ENCODE assay signal across 8 cellular contexts in the genomic region with DNA sequence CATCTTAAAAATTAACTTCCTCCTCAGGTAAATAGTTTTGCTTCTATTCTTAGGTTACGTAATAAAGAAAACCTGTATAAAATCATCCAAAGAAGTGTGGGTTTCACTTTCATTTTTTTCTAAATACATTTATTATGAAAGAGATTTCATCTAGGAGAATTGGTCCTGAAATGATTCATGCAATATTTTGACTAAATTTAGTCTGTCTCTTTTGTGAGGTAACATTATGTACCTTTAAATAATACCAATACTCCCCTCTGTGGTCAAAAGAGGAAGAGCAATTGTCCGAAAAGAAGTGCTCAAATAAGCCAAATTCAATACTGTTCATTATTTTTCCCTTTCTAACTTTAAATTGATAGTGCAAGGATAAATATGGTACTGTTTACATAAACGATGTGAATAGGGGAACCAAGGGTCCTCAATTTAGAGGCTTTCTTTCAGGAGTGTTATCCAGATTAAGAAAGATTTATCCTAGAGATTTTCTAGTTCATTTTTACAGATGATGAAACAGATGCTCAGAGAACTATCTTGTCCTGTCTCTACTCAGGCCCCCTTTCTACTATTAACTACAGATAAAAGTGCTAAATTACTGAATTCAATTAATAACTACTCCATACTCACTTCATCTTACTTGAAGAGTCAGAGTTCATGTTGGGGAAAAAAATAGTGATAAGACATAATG.
DNase-seq lines count a peak whose midpoint lies in the region; ATAC-seq and TF ChIP-seq lines count a peak whose summit lies in the region.

No MANE protein-coding gene starts in this region.

- TF ChIP-seq CTCF in GM13977 (IDR thresholded peaks at IDR 0.05; ENCODE audit: extremely low read depth, insufficient read depth, missing control alignments) (peak; percentile 51), RWPE2 (IDR thresholded peaks at IDR 0.05; ENCODE audit: poor library complexity, severe bottlenecking) (peak; percentile 79), fibroblast of mammary gland (conservative IDR thresholded peaks at IDR 0.05; ENCODE audit: control insufficient read depth, insufficient read depth, low read depth, low read length) (peak; percentile 70), parathyroid adenoma (IDR thresholded peaks at IDR 0.05) (peak; percentile 77)

- H3K27me3 ChIP-seq in RWPE2 (ENCODE audit: insufficient read depth, poor library complexity, severe bottlenecking) (no peaks in the 10 kb centered on the region), parathyroid adenoma (ENCODE audit: control insufficient read depth, insufficient read depth, low read length) (no peaks in the 10 kb centered on the region)

- H3K36me3 ChIP-seq in RWPE2 (ENCODE audit: low read depth) (no peaks in the 10 kb centered on the region), parathyroid adenoma (ENCODE audit: control insufficient read depth, insufficient read depth, low read length) (no peaks in the 10 kb centered on the region)

- H3K27ac ChIP-seq in RWPE2 (ENCODE audit: poor library complexity, severe bottlenecking): no peak overlapping the region
- H3K27ac ChIP-seq in parathyroid adenoma: no peak overlapping the region

- H3K9ac ChIP-seq in parathyroid adenoma: no peak overlapping the region

- H3K4me3 ChIP-seq in RWPE2 (ENCODE audit: severe bottlenecking) (no peak overlapping the region), fibroblast of mammary gland (ENCODE audit: control insufficient read depth, low read depth, low read length) (no peak overlapping the region), parathyroid adenoma (ENCODE audit: low read depth, low read length) (peak overlapping the region; percentile 19)

- in situ Hi-C loops in GM13977 (cut with MboI; ENCODE audit: low pct_unique_long_range_greater_than_20kb, low sequenced_read_pairs, unreplicated experiment): loop anchor here (25.0 kb wide), 1 partner anchor 564 kb away; no protein-coding TSS in a partner anchor

- no peaks in the 10 kb centered on the region for H3K79me2 ChIP-seq in parathyroid adenoma

- no peaks in the 10 kb centered on the region for H3K9me3 ChIP-seq in RWPE2 (ENCODE audit: severe bottlenecking)
- no peaks in the 10 kb centered on the region for H3K9me3 ChIP-seq in parathyroid adenoma (ENCODE audit: control insufficient read depth, low read length)

- DNase-seq in AG20443 (ENCODE audit: low spot score): peak; percentile 22
- DNase-seq in GM13977 (ENCODE audit: low spot score): peak; percentile 24
- DNase-seq in RWPE2 (ENCODE audit: low spot score): no peak
- peak; percentile 53 for DNase-seq in fibroblast of mammary gland (ENCODE audit: low read depth)
- no peak for DNase-seq in activated effector memory CD4-positive, alpha-beta T cell treated with anti-CD3 and anti-CD28 coated beads, Interleukin-2, amount 50 U/mL, for 16 hours

- H3K4me2 ChIP-seq in parathyroid adenoma (ENCODE audit: low read length): no peak overlapping the region

- H3K4me1 ChIP-seq in RWPE2 (ENCODE audit: insufficient read depth, poor library complexity, severe bottlenecking) (peaks cover 3% of the 10 kb centered on the region), parathyroid adenoma (no peaks in the 10 kb centered on the region)

- H2AFZ ChIP-seq in parathyroid adenoma: peak overlapping the region; percentile 39

- peak; percentile 94 for ATAC-seq in HG03442 (IDR thresholded peaks at IDR 0.05; ENCODE audit: unreplicated experiment)
- ATAC-seq in RWPE2 (ENCODE audit: low read depth): no peak
- ATAC-seq in GM19455 (IDR thresholded peaks at IDR 0.05; ENCODE audit: unreplicated experiment): no peak

Comparison
In these comparisons a context has a peak if more than half of its experiments do, and no peak if none do; other contexts are left out.
1. DNase-seq: peak in AG20443 (single experiment), GM13977 (single experiment) and fibroblast of mammary gland (single experiment); none in RWPE2 (single experiment) and activated effector memory CD4-positive, alpha-beta T cell treated with anti-CD3 and anti-CD28 coated beads, Interleukin-2, amount 50 U/mL, for 16 hours (single experiment).
2. Peak in every context shown above with its lines, with median percentiles within 50 percentile points of each other: CTCF ChIP-seq.